Comparison of ENCODE assay signal across 1 cellular context in the genomic region with DNA sequence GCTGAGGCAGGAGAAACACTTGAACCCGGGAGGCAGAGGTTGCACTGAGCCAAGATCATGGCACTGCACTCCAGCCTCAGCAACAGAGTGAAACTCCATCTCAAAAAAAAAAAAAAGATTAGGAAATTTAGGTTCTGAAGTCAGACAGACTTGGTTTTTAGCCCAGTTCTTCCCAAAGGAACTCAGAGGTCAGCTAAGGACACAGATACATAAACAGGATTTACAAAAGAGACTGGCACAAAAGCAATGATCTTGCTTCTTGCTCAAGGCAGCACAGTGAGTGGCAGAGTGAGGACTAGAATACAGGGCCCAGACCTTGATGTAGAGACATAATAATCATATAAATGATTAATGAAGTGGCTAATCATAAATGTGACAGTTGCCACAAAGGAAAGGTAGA.
TF ChIP-seq lines count a peak whose summit lies in the region.

No MANE protein-coding gene starts in this region.

TF ChIP-seq in IMR-90, 13 proteins besides CTCF, POLR2A, EP300 and RAD21:
- TF ChIP-seq MAZ (IDR thresholded peaks at IDR 0.05; ENCODE audit: borderline replicate concordance, low read depth, low read length) = no peak
- TF ChIP-seq SMC3 (IDR thresholded peaks at IDR 0.05; ENCODE audit: low read depth, low read length) = no peak
- TF ChIP-seq, protein P1, sequence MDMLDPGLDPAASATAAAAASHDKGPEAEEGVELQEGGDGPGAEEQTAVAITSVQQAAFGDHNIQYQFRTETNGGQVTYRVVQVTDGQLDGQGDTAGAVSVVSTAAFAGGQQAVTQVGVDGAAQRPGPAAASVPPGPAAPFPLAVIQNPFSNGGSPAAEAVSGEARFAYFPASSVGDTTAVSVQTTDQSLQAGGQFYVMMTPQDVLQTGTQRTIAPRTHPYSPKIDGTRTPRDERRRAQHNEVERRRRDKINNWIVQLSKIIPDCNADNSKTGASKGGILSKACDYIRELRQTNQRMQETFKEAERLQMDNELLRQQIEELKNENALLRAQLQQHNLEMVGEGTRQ (IDR thresholded peaks at IDR 0.05; ENCODE audit: low read depth, low read length) = no peak
- no peak for TF ChIP-seq RCOR1 (IDR thresholded peaks at IDR 0.05; ENCODE audit: insufficient replicate concordance, low read length)
- TF ChIP-seq RFX5 (IDR thresholded peaks at IDR 0.05; ENCODE audit: low read depth, low read length) = no peak
- TF ChIP-seq MAFK (IDR thresholded peaks at IDR 0.05; ENCODE audit: low read depth, low read length) = no peak
- TF ChIP-seq NFE2L2 (IDR thresholded peaks at IDR 0.05; ENCODE audit: low read depth, low read length) = no peak
- TF ChIP-seq CEBPB (IDR thresholded peaks at IDR 0.05; ENCODE audit: low read depth, low read length) = no peak
- TF ChIP-seq MXI1 (IDR thresholded peaks at IDR 0.05; ENCODE audit: borderline replicate concordance, low read depth, low read length) = no peak
- TF ChIP-seq FOS (IDR thresholded peaks at IDR 0.05; ENCODE audit: low read depth, low read length) = no peak
- no peak for TF ChIP-seq BHLHE40 (IDR thresholded peaks at IDR 0.05; ENCODE audit: low read depth, low read length)
- TF ChIP-seq, protein P2, sequence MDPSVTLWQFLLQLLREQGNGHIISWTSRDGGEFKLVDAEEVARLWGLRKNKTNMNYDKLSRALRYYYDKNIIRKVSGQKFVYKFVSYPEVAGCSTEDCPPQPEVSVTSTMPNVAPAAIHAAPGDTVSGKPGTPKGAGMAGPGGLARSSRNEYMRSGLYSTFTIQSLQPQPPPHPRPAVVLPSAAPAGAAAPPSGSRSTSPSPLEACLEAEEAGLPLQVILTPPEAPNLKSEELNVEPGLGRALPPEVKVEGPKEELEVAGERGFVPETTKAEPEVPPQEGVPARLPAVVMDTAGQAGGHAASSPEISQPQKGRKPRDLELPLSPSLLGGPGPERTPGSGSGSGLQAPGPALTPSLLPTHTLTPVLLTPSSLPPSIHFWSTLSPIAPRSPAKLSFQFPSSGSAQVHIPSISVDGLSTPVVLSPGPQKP (IDR thresholded peaks at IDR 0.05; ENCODE audit: borderline replicate concordance, low read depth, low read length) = no peak
- no peak for TF ChIP-seq CHD1 (IDR thresholded peaks at IDR 0.05; ENCODE audit: low read depth, low read length)
